Comparison of ENCODE assay signal across 13 cellular contexts in the genomic region with DNA sequence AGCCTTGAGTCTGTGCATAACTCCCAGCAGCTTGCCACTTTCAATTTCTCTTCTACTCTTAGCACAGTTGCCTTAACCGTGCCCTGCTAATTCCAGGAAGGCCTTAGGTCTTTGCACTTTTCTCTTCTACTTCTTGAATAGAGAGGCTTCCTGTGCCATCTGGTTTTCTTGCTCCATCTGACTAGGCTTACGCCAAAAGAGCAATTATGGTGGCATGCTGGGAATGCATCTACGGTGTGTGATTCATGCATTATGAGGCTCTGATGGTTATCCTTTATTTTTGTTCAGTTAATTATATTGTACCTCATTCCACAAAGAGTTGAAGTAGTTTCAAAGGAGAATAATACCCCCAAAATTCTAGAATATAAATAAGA. TPM values are rescaled to one million over a fixed set of nuclear protein-coding genes. Genes with fewer than 3 reads are reported as not detected.
DNase-seq lines count a peak whose midpoint lies in the region; ATAC-seq and TF ChIP-seq lines count a peak whose summit lies in the region.
"Had no signal": no experiment of that assay in that cellular context is flagged by ENCODE, and none has a peak within 500 bp of the region (broad histone marks: within the 10 kb centered on the region; RNA-seq: fewer than 3 reads in every experiment).

No MANE protein-coding gene starts in this region.

- no TSS peak for BruUV-seq in HCT116 (replicated peaks; lab: Mats Ljungman, UMichigan)

- no peaks in the 10 kb centered on the region for H3K36me3 ChIP-seq in HCT116 (ENCODE audit: control insufficient read depth in 1 of 2, insufficient read depth in 2 of 2, low read length in 2 of 2)

- RAD21 ChIA-PET in HCT116 (lab: Charles Lee; ENCODE audit: low non-redundant PET in 1 of 2, low total read pairs in 2 of 2, uncharacterized antibody in 2 of 2, unreplicated experiment in 2 of 2) = no interaction called here

- peaks cover 5 to 47% of the 10 kb centered on the region in 2 experiments; a peak in 3 of 4 replicates for H3K4me1 ChIP-seq in HCT116 (ENCODE audit: control insufficient read depth in 1 of 2, insufficient read depth in 2 of 2, low read length in 2 of 2)

- H3K9ac ChIP-seq in HCT116 (ENCODE audit: low read length) = no peak overlapping the region

- intact Hi-C loops in HCT116 (cut with micrococcal nuclease) = no loop called here
- intact Hi-C loops in activated CD8-positive, alpha-beta T cell treated with anti-CD3 and anti-CD28 coated beads for 36 hours (cut with micrococcal nuclease) = no loop called here

- TF ChIP-seq CTCF in AG09319 (IDR thresholded peaks at IDR 0.05; ENCODE audit: low read depth, low read length) (no peak), HCT116 (IDR thresholded peaks at IDR 0.05 in 2 of 3, conservative IDR thresholded peaks at IDR 0.05 in 1 of 3; ENCODE audit: borderline replicate concordance in 1 of 3, insufficient read depth in 1 of 3, low read depth in 2 of 3, low read length in 2 of 3) (no peak)
- no peak for TF ChIP-seq CTCF in activated CD8-positive, alpha-beta T cell treated with anti-CD3 and anti-CD28 coated beads for 36 hours (IDR thresholded peaks at IDR 0.05)

- H3K9me3 ChIP-seq in HCT116 (ENCODE audit: control insufficient read depth in 1 of 2, insufficient read depth in 1 of 2, low read depth in 1 of 2, low read length in 2 of 2) = no peaks in the 10 kb centered on the region

- H3K27me3 ChIP-seq in HCT116 (ENCODE audit: insufficient read depth, low read length) = no peaks in the 10 kb centered on the region

- H3K36me3 Mint-ChIP-seq in activated CD8-positive, alpha-beta T cell treated with anti-CD3 and anti-CD28 coated beads for 36 hours (ENCODE audit: low read depth) = peaks cover 8% of the 10 kb centered on the region
- peaks cover 0 to 3% (median 0%) of the 10 kb centered on the region in 3 donors for H3K36me3 Mint-ChIP-seq in immature natural killer cell

- H3K4me1 Mint-ChIP-seq in activated CD8-positive, alpha-beta T cell treated with anti-CD3 and anti-CD28 coated beads for 36 hours (ENCODE audit: low read depth) = peaks cover 34% of the 10 kb centered on the region
- H3K4me1 Mint-ChIP-seq in immature natural killer cell = peaks cover 20 to 39% of the 10 kb centered on the region in 2 donors

- H3K4me3 Mint-ChIP-seq in activated CD8-positive, alpha-beta T cell treated with anti-CD3 and anti-CD28 coated beads for 36 hours = no peak overlapping the region
- no peak overlapping the region for H3K4me3 Mint-ChIP-seq in immature natural killer cell
- H3K4me3 Mint-ChIP-seq: stimulated activated memory B cell treated with anti-CD40 and anti-IgM and Interleukin-4, amounts not matched to agents 10 μg/mL and 1 μg/mL and 100 μg/mL, for 72 hours had no signal

- no peaks in the 10 kb centered on the region for H4K20me1 ChIP-seq in HCT116 (ENCODE audit: insufficient read depth)

- H2AFZ ChIP-seq in HCT116 (ENCODE audit: low read depth, low read length, poor library complexity, severe bottlenecking) = no peak overlapping the region

- TF ChIP-seq POLR2A in HCT116 (IDR thresholded peaks at IDR 0.05; ENCODE audit: borderline replicate concordance, extremely low read depth, insufficient read depth, insufficient read length) = no peak

- H3K27me3 Mint-ChIP-seq in activated CD8-positive, alpha-beta T cell treated with anti-CD3 and anti-CD28 coated beads for 36 hours = no peaks in the 10 kb centered on the region
- no peaks in the 10 kb centered on the region for H3K27me3 Mint-ChIP-seq in immature natural killer cell (ENCODE audit: low read depth in 3 of 3)
- H3K27me3 Mint-ChIP-seq: stimulated activated memory B cell treated with anti-CD40 and anti-IgM and Interleukin-4, amounts not matched to agents 10 μg/mL and 1 μg/mL and 100 μg/mL, for 72 hours had no signal

- no peak for TF ChIP-seq RAD21 in HCT116 (IDR thresholded peaks at IDR 0.05; ENCODE audit: low read depth)

- CTCF ChIA-PET in HCT116 (lab: Charles Lee) = no interaction called here
- CTCF ChIA-PET in activated CD8-positive, alpha-beta T cell treated with anti-CD3 and anti-CD28 coated beads for 36 hours (lab: Charles Lee) = interaction anchor here (0.7 to 1.0 kb wide), 2 partner anchors 135 to 350 kb away, joined by 3 read pairs; a partner anchor contains a TSS

- peak; percentile 62 for ATAC-seq in HCT116
- peak; percentile 64 for ATAC-seq in activated CD8-positive, alpha-beta T cell treated with anti-CD3 and anti-CD28 coated beads for 36 hours
- ATAC-seq in HG02973 (IDR thresholded peaks at IDR 0.05; ENCODE audit: unreplicated experiment) = no peak
- no peak for ATAC-seq in GM19324 (IDR thresholded peaks at IDR 0.05; ENCODE audit: low FRiP score, unreplicated experiment)
- ATAC-seq: stimulated activated memory B cell treated with anti-CD40 and anti-IgM and Interleukin-4, amounts not matched to agents 10 μg/mL and 1 μg/mL and 100 μg/mL, for 72 hours had no signal

- H3K79me2 ChIP-seq in HCT116 (ENCODE audit: insufficient read depth, low read length) = no peaks in the 10 kb centered on the region

- peak; percentile 60 for DNase-seq in AG09319 (ENCODE audit: extremely low read depth, low read depth)
- DNase-seq in HCT116 (ENCODE audit: low read depth, low spot score) = no peak
- DNase-seq in activated CD8-positive, alpha-beta T cell treated with anti-CD3 and anti-CD28 coated beads for 36 hours = peak; percentile 7
- peak in 2 of 3 donors; percentile 4 to 6 for DNase-seq in immature natural killer cell
- no peak for DNase-seq in activated T-cell treated with anti-CD3 and anti-CD28 coated beads, Interleukin-2, amount 50 U/mL, for 48 hours
- DNase-seq in GDM1 (lab: John Stamatoyannopoulos, UW) = no peak
- DNase-seq: activated CD4-positive, CD25-positive, alpha-beta regulatory T cell treated with anti-CD3 and anti-CD28 coated beads, Interleukin-2, amount 50 U/mL, for 72 hours; Calu3; central memory CD4-positive, alpha-beta T cell; NCI-H526 treated with DMSO at 0.1 percent for 48 hours had no signal

- POLR2A ChIA-PET in HCT116 (lab: Charles Lee) = no interaction called here
- POLR2A ChIA-PET in activated CD8-positive, alpha-beta T cell treated with anti-CD3 and anti-CD28 coated beads for 36 hours (lab: Charles Lee) = interaction anchor here (0.7 kb wide), 1 partner anchor 124 kb away, joined by 3 read pairs; no protein-coding TSS in a partner anchor

- H3K4me3 ChIP-seq in HCT116 (replicated peaks in 1 of 2; ENCODE audit: low read depth in 1 of 2, low read length in 2 of 2) = no peak overlapping the region

- H3K27ac Mint-ChIP-seq in activated CD8-positive, alpha-beta T cell treated with anti-CD3 and anti-CD28 coated beads for 36 hours = no peak overlapping the region
- H3K27ac Mint-ChIP-seq in immature natural killer cell = no peak overlapping the region
- H3K27ac Mint-ChIP-seq: stimulated activated memory B cell treated with anti-CD40 and anti-IgM and Interleukin-4, amounts not matched to agents 10 μg/mL and 1 μg/mL and 100 μg/mL, for 72 hours had no signal

- no peaks in the 10 kb centered on the region for H3K9me3 Mint-ChIP-seq in activated CD8-positive, alpha-beta T cell treated with anti-CD3 and anti-CD28 coated beads for 36 hours
- no peaks in the 10 kb centered on the region for H3K9me3 Mint-ChIP-seq in immature natural killer cell
- H3K9me3 Mint-ChIP-seq: stimulated activated memory B cell treated with anti-CD40 and anti-IgM and Interleukin-4, amounts not matched to agents 10 μg/mL and 1 μg/mL and 100 μg/mL, for 72 hours had no signal

- no peak overlapping the region for H3K27ac ChIP-seq in HCT116 (ENCODE audit: low read depth, low read length)

- H3K4me2 ChIP-seq in HCT116 (ENCODE audit: low read length) = peak overlapping the region; percentile 26

- H3K9me2 ChIP-seq in HCT116 (ENCODE audit: insufficient read depth) = no peaks in the 10 kb centered on the region

TF ChIP-seq in HCT116, 20 proteins besides CTCF, POLR2A, EP300 and RAD21 (continues in another document):
- TF ChIP-seq ZFX (IDR thresholded peaks at IDR 0.05) = no peak
- no peak for TF ChIP-seq TCF7L2 (IDR thresholded peaks at IDR 0.05; ENCODE audit: borderline replicate concordance, extremely low read depth, insufficient read depth, insufficient read length)
- no peak for TF ChIP-seq CBX3 (IDR thresholded peaks at IDR 0.05; ENCODE audit: low read depth)
- TF ChIP-seq, protein P1, sequence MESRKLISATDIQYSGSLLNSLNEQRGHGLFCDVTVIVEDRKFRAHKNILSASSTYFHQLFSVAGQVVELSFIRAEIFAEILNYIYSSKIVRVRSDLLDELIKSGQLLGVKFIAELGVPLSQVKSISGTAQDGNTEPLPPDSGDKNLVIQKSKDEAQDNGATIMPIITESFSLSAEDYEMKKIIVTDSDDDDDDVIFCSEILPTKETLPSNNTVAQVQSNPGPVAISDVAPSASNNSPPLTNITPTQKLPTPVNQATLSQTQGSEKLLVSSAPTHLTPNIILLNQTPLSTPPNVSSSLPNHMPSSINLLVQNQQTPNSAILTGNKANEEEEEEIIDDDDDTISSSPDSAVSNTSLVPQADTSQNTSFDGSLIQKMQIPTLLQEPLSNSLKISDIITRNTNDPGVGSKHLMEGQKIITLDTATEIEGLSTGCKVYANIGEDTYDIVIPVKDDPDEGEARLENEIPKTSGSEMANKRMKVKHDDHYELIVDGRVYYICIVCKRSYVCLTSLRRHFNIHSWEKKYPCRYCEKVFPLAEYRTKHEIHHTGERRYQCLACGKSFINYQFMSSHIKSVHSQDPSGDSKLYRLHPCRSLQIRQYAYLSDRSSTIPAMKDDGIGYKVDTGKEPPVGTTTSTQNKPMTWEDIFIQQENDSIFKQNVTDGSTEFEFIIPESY (IDR thresholded peaks at IDR 0.05; ENCODE audit: extremely low read depth, insufficient replicate concordance, low read length) = no peak
- TF ChIP-seq, protein P2, sequence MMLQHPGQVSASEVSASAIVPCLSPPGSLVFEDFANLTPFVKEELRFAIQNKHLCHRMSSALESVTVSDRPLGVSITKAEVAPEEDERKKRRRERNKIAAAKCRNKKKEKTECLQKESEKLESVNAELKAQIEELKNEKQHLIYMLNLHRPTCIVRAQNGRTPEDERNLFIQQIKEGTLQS (IDR thresholded peaks at IDR 0.05) = no peak
- no peak for TF ChIP-seq YY1 (IDR thresholded peaks at IDR 0.05; ENCODE audit: extremely low read depth, insufficient replicate concordance, low read depth, low read length)
- TF ChIP-seq ELF1 (IDR thresholded peaks at IDR 0.05; ENCODE audit: borderline replicate concordance, low read depth) = no peak
- TF ChIP-seq EGR1 (IDR thresholded peaks at IDR 0.05; ENCODE audit: low read depth) = no peak

RNA-seq across cellular contexts. Expression of a gene that starts 29.4 kb away (rescaled TPM):
- 13.0 TPM for total RNA-seq in HCT116 (2021; ENCODE audit: unreplicated experiment)
- polyA plus RNA-seq in HCT116 (2012) = 7.4 and 8.7 TPM in 2 replicates
- 1 to 10 TPM; 7.4 to 8.0 TPM for total RNA-seq in activated CD8-positive, alpha-beta T cell treated with anti-CD3 and anti-CD28 coated beads for 36 hours
- polyA plus RNA-seq in immature natural killer cell = under 1 TPM; 0.04 to 0.38 (median 0.13) TPM

Comparison
In these comparisons a context has a peak if more than half of its experiments do, and no peak if none do; other contexts are left out.
1. DNase-seq: peak in AG09319 (single experiment), activated CD8-positive, alpha-beta T cell treated with anti-CD3 and anti-CD28 coated beads for 36 hours (single experiment) and immature natural killer cell (2 of 3); none in HCT116 (single experiment), activated T-cell treated with anti-CD3 and anti-CD28 coated beads, Interleukin-2, amount 50 U/mL, for 48 hours (0 of 2) and GDM1 (single experiment).
2. ATAC-seq: peak in HCT116 (single experiment) and activated CD8-positive, alpha-beta T cell treated with anti-CD3 and anti-CD28 coated beads for 36 hours (single experiment); none in HG02973 (single experiment) and GM19324 (single experiment).